1 cellular context compared by ENCODE assay signal in genomic region chr15:81002254-81003022, GRCh38.
TF ChIP-seq lines count a peak whose summit lies in the region.

No MANE protein-coding gene starts in this region.

TF ChIP-seq in WTC11, 78 proteins besides CTCF, POLR2A, EP300 and RAD21 (continued from another document):
- no peak for TF ChIP-seq AFF4 (CRISPR knock-in tag; IDR thresholded peaks at IDR 0.05; ENCODE audit: borderline replicate concordance)
- TF ChIP-seq E2F4 (CRISPR knock-in tag; IDR thresholded peaks at IDR 0.05; ENCODE audit: borderline replicate concordance, low read depth) = 0 out of 2 replicates have a peak, but pooled peaks have one; percentile 24
- TF ChIP-seq STAT6 (CRISPR knock-in tag; conservative IDR thresholded peaks at IDR 0.05; ENCODE audit: low read depth) = no peak
- no peak for TF ChIP-seq MXD4 (CRISPR knock-in tag; IDR thresholded peaks at IDR 0.05; ENCODE audit: borderline replicate concordance)
- peak; percentile 13; the same call in 1 of the 2 replicates for TF ChIP-seq FOXP4 (CRISPR knock-in tag; IDR thresholded peaks at IDR 0.05)
- TF ChIP-seq USF1 (CRISPR knock-in tag; IDR thresholded peaks at IDR 0.05) = peak; percentile 33; the same call in 1 of the 2 replicates
- no peak for TF ChIP-seq ELF4 (CRISPR knock-in tag; IDR thresholded peaks at IDR 0.05; ENCODE audit: low read depth)
- TF ChIP-seq TP53 (CRISPR knock-in tag; IDR thresholded peaks at IDR 0.05) = no peak
- no peak; the same call in 1 of the 2 replicates for TF ChIP-seq ESRRA (CRISPR knock-in tag; IDR thresholded peaks at IDR 0.05; ENCODE audit: borderline replicate concordance)
- TF ChIP-seq ZNF219 (CRISPR knock-in tag; IDR thresholded peaks at IDR 0.05; ENCODE audit: borderline replicate concordance) = peak; percentile 33; the same call in 1 of the 2 replicates
- 0 out of 2 replicates have a peak, but pooled peaks have one; percentile 58 for TF ChIP-seq JUN (CRISPR knock-in tag; IDR thresholded peaks at IDR 0.05)
- TF ChIP-seq ATF3 (CRISPR knock-in tag; conservative IDR thresholded peaks at IDR 0.05) = no peak
- peak; percentile 83 for TF ChIP-seq ZNF138 (CRISPR knock-in tag; conservative IDR thresholded peaks at IDR 0.05)
- no peak for TF ChIP-seq FOXJ3 (CRISPR knock-in tag; IDR thresholded peaks at IDR 0.05; ENCODE audit: borderline replicate concordance)
- TF ChIP-seq USF2 (CRISPR knock-in tag; IDR thresholded peaks at IDR 0.05) = peak; percentile 46; the same call in 1 of the 2 replicates
- TF ChIP-seq GTF2I (CRISPR knock-in tag; conservative IDR thresholded peaks at IDR 0.05) = no peak
- 0 out of 2 replicates have a peak, but pooled peaks have one; percentile 65 for TF ChIP-seq TCF7 (CRISPR knock-in tag; IDR thresholded peaks at IDR 0.05; ENCODE audit: low read depth)
- TF ChIP-seq ETV6 (CRISPR knock-in tag; IDR thresholded peaks at IDR 0.05) = 0 out of 2 replicates have a peak, but pooled peaks have one; percentile 24
- TF ChIP-seq MAX (CRISPR knock-in tag; IDR thresholded peaks at IDR 0.05) = peak; percentile 93
- no peak for TF ChIP-seq ZNF423 (CRISPR knock-in tag; IDR thresholded peaks at IDR 0.05)
- no peak for TF ChIP-seq NR3C1 (CRISPR knock-in tag; conservative IDR thresholded peaks at IDR 0.05; ENCODE audit: low read depth)
- TF ChIP-seq ZBTB21 (CRISPR knock-in tag; IDR thresholded peaks at IDR 0.05; ENCODE audit: borderline replicate concordance) = peak; percentile 82; the same call in 1 of the 2 replicates
- no peak for TF ChIP-seq NR1H2 (CRISPR knock-in tag; IDR thresholded peaks at IDR 0.05)
- no peak for TF ChIP-seq NFATC4 (CRISPR knock-in tag; IDR thresholded peaks at IDR 0.05)
- TF ChIP-seq IRF1 (CRISPR knock-in tag; IDR thresholded peaks at IDR 0.05) = no peak
TF ChIP-seq in WTC11: peak in this region for 15.
